In genomic region chr1:10848109-10848684, GRCh38 we compare ENCODE assay signal across 1 cellular context.
TF ChIP-seq lines count a peak whose summit lies in the region.

No MANE protein-coding gene starts in this region.

TF ChIP-seq in HepG2, 621 proteins besides CTCF, POLR2A, EP300 and RAD21 (continues in another document):
- TF ChIP-seq, protein P1, sequence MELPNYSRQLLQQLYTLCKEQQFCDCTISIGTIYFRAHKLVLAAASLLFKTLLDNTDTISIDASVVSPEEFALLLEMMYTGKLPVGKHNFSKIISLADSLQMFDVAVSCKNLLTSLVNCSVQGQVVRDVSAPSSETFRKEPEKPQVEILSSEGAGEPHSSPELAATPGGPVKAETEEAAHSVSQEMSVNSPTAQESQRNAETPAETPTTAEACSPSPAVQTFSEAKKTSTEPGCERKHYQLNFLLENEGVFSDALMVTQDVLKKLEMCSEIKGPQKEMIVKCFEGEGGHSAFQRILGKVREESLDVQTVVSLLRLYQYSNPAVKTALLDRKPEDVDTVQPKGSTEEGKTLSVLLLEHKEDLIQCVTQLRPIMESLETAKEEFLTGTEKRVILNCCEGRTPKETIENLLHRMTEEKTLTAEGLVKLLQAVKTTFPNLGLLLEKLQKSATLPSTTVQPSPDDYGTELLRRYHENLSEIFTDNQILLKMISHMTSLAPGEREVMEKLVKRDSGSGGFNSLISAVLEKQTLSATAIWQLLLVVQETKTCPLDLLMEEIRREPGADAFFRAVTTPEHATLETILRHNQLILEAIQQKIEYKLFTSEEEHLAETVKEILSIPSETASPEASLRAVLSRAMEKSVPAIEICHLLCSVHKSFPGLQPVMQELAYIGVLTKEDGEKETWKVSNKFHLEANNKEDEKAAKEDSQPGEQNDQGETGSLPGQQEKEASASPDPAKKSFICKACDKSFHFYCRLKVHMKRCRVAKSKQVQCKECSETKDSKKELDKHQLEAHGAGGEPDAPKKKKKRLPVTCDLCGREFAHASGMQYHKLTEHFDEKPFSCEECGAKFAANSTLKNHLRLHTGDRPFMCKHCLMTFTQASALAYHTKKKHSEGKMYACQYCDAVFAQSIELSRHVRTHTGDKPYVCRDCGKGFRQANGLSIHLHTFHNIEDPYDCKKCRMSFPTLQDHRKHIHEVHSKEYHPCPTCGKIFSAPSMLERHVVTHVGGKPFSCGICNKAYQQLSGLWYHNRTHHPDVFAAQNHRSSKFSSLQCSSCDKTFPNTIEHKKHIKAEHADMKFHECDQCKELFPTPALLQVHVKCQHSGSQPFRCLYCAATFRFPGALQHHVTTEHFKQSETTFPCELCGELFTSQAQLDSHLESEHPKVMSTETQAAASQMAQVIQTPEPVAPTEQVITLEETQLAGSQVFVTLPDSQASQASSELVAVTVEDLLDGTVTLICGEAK (IDR thresholded peaks at IDR 0.05) = no peak
- TF ChIP-seq, protein P1 (CRISPR knock-in tag; IDR thresholded peaks at IDR 0.05) = peak; percentile 94
- TF ChIP-seq ZNF747 (CRISPR knock-in tag; IDR thresholded peaks at IDR 0.05; ENCODE audit: borderline replicate concordance) (no peak), HDAC2 (CRISPR knock-in tag; IDR thresholded peaks at IDR 0.05) (peak; percentile 15; the same call in 1 of the 2 replicates), PHF21A (CRISPR knock-in tag; IDR thresholded peaks at IDR 0.05) (0 out of 2 replicates have a peak, but pooled peaks have one; percentile 30), GATAD2A (CRISPR knock-in tag; IDR thresholded peaks at IDR 0.05) (0 out of 2 replicates have a peak, but pooled peaks have one; percentile 20), FOXA1 (IDR thresholded peaks at IDR 0.05) (no peak), FOXA1 (CRISPR knock-in tag; IDR thresholded peaks at IDR 0.05) (no peak), SOX6 (IDR thresholded peaks at IDR 0.05) (no peak), SOX6 (CRISPR knock-in tag; IDR thresholded peaks at IDR 0.05) (peak; percentile 29; the same call in 1 of the 2 replicates), FOXA3 (CRISPR knock-in tag; IDR thresholded peaks at IDR 0.05) (peak; percentile 51; the same call in 1 of the 2 replicates), ZNF142 (CRISPR knock-in tag; IDR thresholded peaks at IDR 0.05) (no peak), LCORL (IDR thresholded peaks at IDR 0.05) (no peak), LCORL (CRISPR knock-in tag; IDR thresholded peaks at IDR 0.05) (peak; percentile 29; the same call in 1 of the 2 replicates), ZBTB43 (CRISPR knock-in tag; conservative IDR thresholded peaks at IDR 0.05) (peak; percentile 98), ZFAT (CRISPR knock-in tag; conservative IDR thresholded peaks at IDR 0.05) (no peak), ZNF775 (CRISPR knock-in tag; IDR thresholded peaks at IDR 0.05; ENCODE audit: borderline replicate concordance) (no peak), GFI1 (CRISPR knock-in tag; IDR thresholded peaks at IDR 0.05; ENCODE audit: borderline replicate concordance) (peak; percentile 94), RARA (CRISPR knock-in tag; IDR thresholded peaks at IDR 0.05) (peak; percentile 65), PPARG (CRISPR knock-in tag; conservative IDR thresholded peaks at IDR 0.05) (peak; percentile 54; the same call in 1 of the 2 replicates), ZSCAN30 (CRISPR knock-in tag; IDR thresholded peaks at IDR 0.05) (no peak), ATM (IDR thresholded peaks at IDR 0.05; ENCODE audit: borderline replicate concordance) (no peak)
- TF ChIP-seq, protein P2, sequence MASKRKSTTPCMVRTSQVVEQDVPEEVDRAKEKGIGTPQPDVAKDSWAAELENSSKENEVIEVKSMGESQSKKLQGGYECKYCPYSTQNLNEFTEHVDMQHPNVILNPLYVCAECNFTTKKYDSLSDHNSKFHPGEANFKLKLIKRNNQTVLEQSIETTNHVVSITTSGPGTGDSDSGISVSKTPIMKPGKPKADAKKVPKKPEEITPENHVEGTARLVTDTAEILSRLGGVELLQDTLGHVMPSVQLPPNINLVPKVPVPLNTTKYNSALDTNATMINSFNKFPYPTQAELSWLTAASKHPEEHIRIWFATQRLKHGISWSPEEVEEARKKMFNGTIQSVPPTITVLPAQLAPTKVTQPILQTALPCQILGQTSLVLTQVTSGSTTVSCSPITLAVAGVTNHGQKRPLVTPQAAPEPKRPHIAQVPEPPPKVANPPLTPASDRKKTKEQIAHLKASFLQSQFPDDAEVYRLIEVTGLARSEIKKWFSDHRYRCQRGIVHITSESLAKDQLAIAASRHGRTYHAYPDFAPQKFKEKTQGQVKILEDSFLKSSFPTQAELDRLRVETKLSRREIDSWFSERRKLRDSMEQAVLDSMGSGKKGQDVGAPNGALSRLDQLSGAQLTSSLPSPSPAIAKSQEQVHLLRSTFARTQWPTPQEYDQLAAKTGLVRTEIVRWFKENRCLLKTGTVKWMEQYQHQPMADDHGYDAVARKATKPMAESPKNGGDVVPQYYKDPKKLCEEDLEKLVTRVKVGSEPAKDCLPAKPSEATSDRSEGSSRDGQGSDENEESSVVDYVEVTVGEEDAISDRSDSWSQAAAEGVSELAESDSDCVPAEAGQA (IDR thresholded peaks at IDR 0.05; ENCODE audit: low read depth) = no peak
- TF ChIP-seq, protein P2 (CRISPR knock-in tag; IDR thresholded peaks at IDR 0.05; ENCODE audit: borderline replicate concordance) = no peak
- TF ChIP-seq, protein P3, sequence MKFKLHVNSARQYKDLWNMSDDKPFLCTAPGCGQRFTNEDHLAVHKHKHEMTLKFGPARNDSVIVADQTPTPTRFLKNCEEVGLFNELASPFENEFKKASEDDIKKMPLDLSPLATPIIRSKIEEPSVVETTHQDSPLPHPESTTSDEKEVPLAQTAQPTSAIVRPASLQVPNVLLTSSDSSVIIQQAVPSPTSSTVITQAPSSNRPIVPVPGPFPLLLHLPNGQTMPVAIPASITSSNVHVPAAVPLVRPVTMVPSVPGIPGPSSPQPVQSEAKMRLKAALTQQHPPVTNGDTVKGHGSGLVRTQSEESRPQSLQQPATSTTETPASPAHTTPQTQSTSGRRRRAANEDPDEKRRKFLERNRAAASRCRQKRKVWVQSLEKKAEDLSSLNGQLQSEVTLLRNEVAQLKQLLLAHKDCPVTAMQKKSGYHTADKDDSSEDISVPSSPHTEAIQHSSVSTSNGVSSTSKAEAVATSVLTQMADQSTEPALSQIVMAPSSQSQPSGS (CRISPR knock-in tag; IDR thresholded peaks at IDR 0.05) = no peak
- TF ChIP-seq, protein P4, sequence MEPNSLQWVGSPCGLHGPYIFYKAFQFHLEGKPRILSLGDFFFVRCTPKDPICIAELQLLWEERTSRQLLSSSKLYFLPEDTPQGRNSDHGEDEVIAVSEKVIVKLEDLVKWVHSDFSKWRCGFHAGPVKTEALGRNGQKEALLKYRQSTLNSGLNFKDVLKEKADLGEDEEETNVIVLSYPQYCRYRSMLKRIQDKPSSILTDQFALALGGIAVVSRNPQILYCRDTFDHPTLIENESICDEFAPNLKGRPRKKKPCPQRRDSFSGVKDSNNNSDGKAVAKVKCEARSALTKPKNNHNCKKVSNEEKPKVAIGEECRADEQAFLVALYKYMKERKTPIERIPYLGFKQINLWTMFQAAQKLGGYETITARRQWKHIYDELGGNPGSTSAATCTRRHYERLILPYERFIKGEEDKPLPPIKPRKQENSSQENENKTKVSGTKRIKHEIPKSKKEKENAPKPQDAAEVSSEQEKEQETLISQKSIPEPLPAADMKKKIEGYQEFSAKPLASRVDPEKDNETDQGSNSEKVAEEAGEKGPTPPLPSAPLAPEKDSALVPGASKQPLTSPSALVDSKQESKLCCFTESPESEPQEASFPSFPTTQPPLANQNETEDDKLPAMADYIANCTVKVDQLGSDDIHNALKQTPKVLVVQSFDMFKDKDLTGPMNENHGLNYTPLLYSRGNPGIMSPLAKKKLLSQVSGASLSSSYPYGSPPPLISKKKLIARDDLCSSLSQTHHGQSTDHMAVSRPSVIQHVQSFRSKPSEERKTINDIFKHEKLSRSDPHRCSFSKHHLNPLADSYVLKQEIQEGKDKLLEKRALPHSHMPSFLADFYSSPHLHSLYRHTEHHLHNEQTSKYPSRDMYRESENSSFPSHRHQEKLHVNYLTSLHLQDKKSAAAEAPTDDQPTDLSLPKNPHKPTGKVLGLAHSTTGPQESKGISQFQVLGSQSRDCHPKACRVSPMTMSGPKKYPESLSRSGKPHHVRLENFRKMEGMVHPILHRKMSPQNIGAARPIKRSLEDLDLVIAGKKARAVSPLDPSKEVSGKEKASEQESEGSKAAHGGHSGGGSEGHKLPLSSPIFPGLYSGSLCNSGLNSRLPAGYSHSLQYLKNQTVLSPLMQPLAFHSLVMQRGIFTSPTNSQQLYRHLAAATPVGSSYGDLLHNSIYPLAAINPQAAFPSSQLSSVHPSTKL (CRISPR knock-in tag; IDR thresholded peaks at IDR 0.05) = peak; percentile 16; the same call in 1 of the 2 replicates
